12 cellular contexts compared by ENCODE assay signal in genomic region chr10:72886596-72887522, GRCh38. TPM values are rescaled to one million over a fixed set of nuclear protein-coding genes. Genes with fewer than 3 reads are reported as not detected.
DNase-seq lines count a peak whose midpoint lies in the region; ATAC-seq, FAIRE-seq and TF ChIP-seq lines count a peak whose summit lies in the region.
"Had no signal": no experiment of that assay in that cellular context is flagged by ENCODE, and none has a peak within 500 bp of the region (broad histone marks: within the 10 kb centered on the region; RNA-seq: fewer than 3 reads in every experiment).

No MANE protein-coding gene starts in this region.

- H3K36me3 ChIP-seq in NT2/D1 (ENCODE audit: insufficient read depth, insufficient read length, low read length), result peaks cover 18% of the 10 kb centered on the region
- no peaks in the 10 kb centered on the region for H3K36me3 ChIP-seq in endothelial cell of umbilical vein (ENCODE audit: control insufficient read depth in 2 of 2, extremely low read depth in 1 of 2, insufficient read depth in 2 of 2, low read length in 2 of 2)
- H3K36me3 ChIP-seq in parathyroid adenoma (ENCODE audit: control insufficient read depth, insufficient read depth, low read length), result no peaks in the 10 kb centered on the region

- no peak overlapping the region for H3K4me3 ChIP-seq in NT2/D1 (ENCODE audit: insufficient read length, low read depth)
- H3K4me3 ChIP-seq in endothelial cell of umbilical vein (replicated peaks in 1 of 3; ENCODE audit: insufficient read depth in 1 of 3, low read depth in 1 of 3, low read length in 3 of 3), result peak overlapping the region in 2 of 3 experiments; percentile 12 to 47
- no peak overlapping the region for H3K4me3 ChIP-seq in parathyroid adenoma (ENCODE audit: low read depth, low read length)

- dilution Hi-C loops in endothelial cell of umbilical vein (cut with MboI; ENCODE audit: extremely low pct_ligation_motif_present, low sequenced_read_pairs), result no loop called here

- H3K27ac ChIP-seq in endothelial cell of umbilical vein (ENCODE audit: insufficient read depth, low read depth, low read length) (peak overlapping the region; percentile 95), parathyroid adenoma (peak overlapping the region; percentile 3)

- TF ChIP-seq CTCF in endothelial cell of umbilical vein (IDR thresholded peaks at IDR 0.05; ENCODE audit: extremely low read depth in 1 of 2, insufficient read depth in 1 of 2, low read depth in 1 of 2, low read length in 2 of 2) (no peak), parathyroid adenoma (IDR thresholded peaks at IDR 0.05) (no peak)

- H2AFZ ChIP-seq in endothelial cell of umbilical vein (ENCODE audit: low read depth, low read length) (peak overlapping the region; percentile 82), parathyroid adenoma (no peak overlapping the region)

- POLR2A ChIA-PET in endothelial cell of umbilical vein (lab: Charles Lee), result no interaction called here

- H3K4me1 ChIP-seq in NT2/D1 (ENCODE audit: insufficient read depth, insufficient read length) (no peaks in the 10 kb centered on the region), endothelial cell of umbilical vein (ENCODE audit: control insufficient read depth, extremely low read depth, insufficient read depth, low read length) (peaks cover 25% of the 10 kb centered on the region), parathyroid adenoma (no peaks in the 10 kb centered on the region)

- DNase-seq in NCI-H1694 treated with DMSO at 0.1 percent for 48 hours (lab: John Stamatoyannopoulos, UW), result peak; percentile 17
- DNase-seq in NCI-H1694 (lab: John Stamatoyannopoulos, UW), result no peak
- peak; percentile 23 for DNase-seq in NT2/D1 (ENCODE audit: low read depth, low spot score)
- peak; percentile 93 for DNase-seq in endothelial cell of umbilical vein (ENCODE audit: low read depth, low spot score)
- DNase-seq in anterior cingulate cortex (lab: John Stamatoyannopoulos, UW), result no peak
- DNase-seq: 8988T; left cardiac atrium; stimulated activated CD4-positive, alpha-beta T cell treated with anti-CD3 and anti-CD28 coated beads, Interleukin-2, amount 100 ng/mL, for 48 hours had no signal

- no peaks in the 10 kb centered on the region for H3K9me1 ChIP-seq in endothelial cell of umbilical vein (replicated peaks; ENCODE audit: control insufficient read depth, extremely low read depth, insufficient read depth, low read length)

- H3K4me2 ChIP-seq in endothelial cell of umbilical vein (ENCODE audit: insufficient read depth, low read length), result peak overlapping the region; percentile 75
- no peak overlapping the region for H3K4me2 ChIP-seq in parathyroid adenoma (ENCODE audit: low read length)

- ATAC-seq in HG02763 (IDR thresholded peaks at IDR 0.05; ENCODE audit: unreplicated experiment) (no peak), GM18909 (IDR thresholded peaks at IDR 0.05; ENCODE audit: poor library complexity, unreplicated experiment) (no peak)
- ATAC-seq: activated CD4-positive, CD25-positive, alpha-beta regulatory T cell treated with anti-CD3 and anti-CD28 coated beads, Interleukin-2, amount 50 U/mL, for 24 hours had no signal

- no peak for TF ChIP-seq POLR2A in endothelial cell of umbilical vein (IDR thresholded peaks at IDR 0.05; ENCODE audit: low read depth, low read length)

- TSS peak; percentile 96 for BruUV-seq in endothelial cell of umbilical vein (replicated peaks; lab: Mats Ljungman, UMichigan)

- intact Hi-C loops in endothelial cell of umbilical vein (cut with micrococcal nuclease), result loop anchor here (1.0 to 5.0 kb wide), 3 partner anchors 157 to 262 kb away; partner anchors contain the start of gene MCU

- H4K20me1 ChIP-seq in endothelial cell of umbilical vein (replicated peaks; ENCODE audit: control insufficient read depth, extremely low read depth, insufficient read depth, low read length), result no peaks in the 10 kb centered on the region

- H3K9ac ChIP-seq in NT2/D1 (ENCODE audit: insufficient read length, low read depth), result no peak overlapping the region
- peak overlapping the region; percentile 61 for H3K9ac ChIP-seq in endothelial cell of umbilical vein (replicated peaks; ENCODE audit: extremely low read depth, insufficient read depth, low read length)
- H3K9ac ChIP-seq in parathyroid adenoma, result no peak overlapping the region

- FAIRE-seq in endothelial cell of umbilical vein (lab: Jason Lieb, UNC), result peak; percentile 75

- H3K9me3 ChIP-seq in NT2/D1 (ENCODE audit: insufficient read depth, low read length) (no peaks in the 10 kb centered on the region), endothelial cell of umbilical vein (replicated peaks; ENCODE audit: control insufficient read depth, insufficient read depth, low read length) (no peaks in the 10 kb centered on the region), parathyroid adenoma (ENCODE audit: control insufficient read depth, low read length) (no peaks in the 10 kb centered on the region)

- no peaks in the 10 kb centered on the region for H3K79me2 ChIP-seq in endothelial cell of umbilical vein (ENCODE audit: control insufficient read depth, insufficient read depth, low read length)
- no peaks in the 10 kb centered on the region for H3K79me2 ChIP-seq in parathyroid adenoma

- CTCF ChIA-PET in endothelial cell of umbilical vein (lab: Charles Lee), result no interaction called here

- no peaks in the 10 kb centered on the region for H3K27me3 ChIP-seq in NT2/D1 (ENCODE audit: insufficient read depth, insufficient read length)
- no peaks in the 10 kb centered on the region for H3K27me3 ChIP-seq in endothelial cell of umbilical vein (ENCODE audit: control insufficient read depth in 2 of 2, insufficient read depth in 2 of 2, low read length in 2 of 2)
- no peaks in the 10 kb centered on the region for H3K27me3 ChIP-seq in parathyroid adenoma (ENCODE audit: control insufficient read depth, insufficient read depth, low read length)

TF ChIP-seq in endothelial cell of umbilical vein, 7 proteins besides CTCF, POLR2A, EP300 and RAD21:
- TF ChIP-seq FOS (IDR thresholded peaks at IDR 0.05; ENCODE audit: borderline replicate concordance, insufficient read depth, low read length), result peak; percentile 44
- peak; percentile 62 for TF ChIP-seq POLR2AphosphoS5 (IDR thresholded peaks at IDR 0.05; ENCODE audit: insufficient read depth, low read depth, low read length)
- no peak for TF ChIP-seq MYC (IDR thresholded peaks at IDR 0.05; ENCODE audit: low read depth, low read length)
- peak; percentile 56 for TF ChIP-seq JUN (IDR thresholded peaks at IDR 0.05; ENCODE audit: borderline replicate concordance, insufficient read depth, insufficient read length, low read depth)
- TF ChIP-seq MAX (IDR thresholded peaks at IDR 0.05; ENCODE audit: insufficient read depth, insufficient read length), result no peak
- no peak for TF ChIP-seq GATA2 (IDR thresholded peaks at IDR 0.05; ENCODE audit: insufficient read depth, insufficient read length, low read depth, low read length)

RNA-seq across cellular contexts. Expression of gene OIT3, which starts 6.7 kb away (rescaled TPM):
- 0.15 TPM in 1 of 2 replicates, not detected in the other for total RNA-seq in endothelial cell of umbilical vein
- polyA plus RNA-seq in endothelial cell of umbilical vein, result 0.05 TPM in 1 of 2 replicates, not detected in the other
- 0.03 and 0.05 TPM in 2 replicates for polyA plus RNA-seq in endothelial cell of umbilical vein (2011; cell fraction: cytosol; rRNA removed)
- 0.18 and 0.32 TPM in 2 replicates for polyA plus RNA-seq in endothelial cell of umbilical vein (2011; cell fraction: nucleus; rRNA removed)
- polyA plus RNA-seq in endothelial cell of umbilical vein (2012), result not detected in 2 replicates
- 0.49 and 0.61 TPM in 2 replicates for polyA minus RNA-seq in endothelial cell of umbilical vein
- polyA minus RNA-seq in endothelial cell of umbilical vein (2011; cell fraction: cytosol; rRNA and poly(A)+ RNA removed), result not detected
- 0.43 and 0.67 TPM in 2 replicates for polyA minus RNA-seq in endothelial cell of umbilical vein (2011; cell fraction: nucleus; rRNA and poly(A)+ RNA removed)

Comparison
In these comparisons a context has a peak if more than half of its experiments do, and no peak if none do; other contexts are left out.
1. DNase-seq: peak in NCI-H1694 treated with DMSO at 0.1 percent for 48 hours (single experiment), NT2/D1 (single experiment) and endothelial cell of umbilical vein (single experiment); none in NCI-H1694 (single experiment) and anterior cingulate cortex (0 of 58).
2. H3K4me3 ChIP-seq: peak in endothelial cell of umbilical vein (2 of 3); none in NT2/D1 (single experiment) and parathyroid adenoma (single experiment).